In the genomic region with DNA sequence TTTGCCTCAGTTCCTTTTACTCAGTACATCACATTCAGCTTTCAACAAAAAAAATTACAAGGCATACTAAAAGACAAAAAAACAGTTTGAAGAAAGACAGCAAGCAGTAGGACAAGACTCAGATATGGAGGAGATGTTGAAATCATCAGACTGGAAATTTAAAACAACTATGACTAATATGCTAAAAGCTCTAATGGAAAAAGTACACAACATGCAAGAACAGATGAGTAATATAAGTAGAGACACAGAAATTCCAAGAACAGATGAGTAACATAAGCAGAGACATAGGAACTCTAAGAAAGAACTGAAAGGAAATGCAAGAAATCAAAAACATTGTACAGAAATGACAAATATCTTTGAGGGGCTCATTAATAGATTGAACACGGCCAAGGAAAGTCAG, we compare ENCODE assay signal across 24 cellular contexts.
DNase-seq lines count a peak whose midpoint lies in the region; TF ChIP-seq lines count a peak whose summit lies in the region.
"Had no signal": no experiment of that assay in that cellular context is flagged by ENCODE, and none has a peak within 500 bp of the region (broad histone marks: within the 10 kb centered on the region; RNA-seq: fewer than 3 reads in every experiment).

No MANE protein-coding gene starts in this region.

- H3K27ac ChIP-seq in prostate gland (no peak overlapping the region), tibial artery (no peak overlapping the region)
- H3K27ac ChIP-seq: RWPE1, SK-N-MC, suprapubic skin, uterus had no signal

- H3K9me3 ChIP-seq in prostate gland = no peaks in the 10 kb centered on the region
- peaks cover 0 to 4% (median 3%) of the 10 kb centered on the region in 3 donors for H3K9me3 ChIP-seq in tibial artery

- H3K36me3 ChIP-seq in prostate gland (no peaks in the 10 kb centered on the region), tibial artery (no peaks in the 10 kb centered on the region)
- H3K36me3 ChIP-seq: suprapubic skin, uterus had no signal

- no peak for TF ChIP-seq CTCF in choroid plexus epithelial cell (conservative IDR thresholded peaks at IDR 0.05; ENCODE audit: low read depth, low read length)
- TF ChIP-seq CTCF in prostate gland (IDR thresholded peaks at IDR 0.05) = no peak
- TF ChIP-seq CTCF in tibial artery (IDR thresholded peaks at IDR 0.05) = no peak

- H3K27me3 ChIP-seq in prostate gland (replicated peaks; ENCODE audit: insufficient read depth) (no peaks in the 10 kb centered on the region), tibial artery (no peaks in the 10 kb centered on the region)
- H3K27me3 ChIP-seq: suprapubic skin, uterus had no signal

- WGBS in prostate gland = 74% methylated on average over 1 of the region's 1 CpG

- no peak for TF ChIP-seq POLR2A in prostate gland (IDR thresholded peaks at IDR 0.05)

- H3K4me3 ChIP-seq in choroid plexus epithelial cell (ENCODE audit: low read depth, low read length) (no peak overlapping the region), prostate gland (no peak overlapping the region), tibial artery (no peak overlapping the region)
- H3K4me3 ChIP-seq: GM12878, SK-N-MC, suprapubic skin, uterus had no signal

- DNase-seq in A172 (ENCODE audit: low spot score) (peak; percentile 2), M059J (ENCODE audit: low read depth) (peak; percentile 15), choroid plexus epithelial cell (ENCODE audit: low read depth) (peak; percentile 28), iris pigment epithelial cell (ENCODE audit: low read depth) (peak; percentile 72), prostate gland (ENCODE audit: low spot score) (no peak), NCI-H748 (lab: John Stamatoyannopoulos, UW; ENCODE audit: unreplicated experiment) (no peak), tibial artery (no peak), head of caudate nucleus (no peak)
- DNase-seq: activated CD4-positive, alpha-beta T cell treated with anti-CD3 and anti-CD28 coated beads for 4 hours; activated naive CD4-positive, alpha-beta T cell treated with anti-CD3 and anti-CD28 coated beads, Interleukin-2, amount 10 ng/mL, durations not matched to agents 7 days and 5 days; activated T-cell treated with anti-CD3 and anti-CD28 coated beads, Interleukin-2, amount 50 U/mL, for 48 hours; anterior cingulate cortex; C1 segment of cervical spinal cord; central memory CD4-positive, alpha-beta T cell; NCI-H1105; NCI-H2029; NCI-H69; stimulated activated CD4-positive, alpha-beta T cell treated with anti-CD3 and anti-CD28 coated beads, Interleukin-2, amount 100 ng/mL, for 24 hours; T-helper 2 cell; uterus had no signal

- intact Hi-C loops in prostate gland (cut with DNase I) = no loop called here
- intact Hi-C loops in tibial artery (cut with DNase I; ENCODE audit: low total_unique reads) = no loop called here
- intact Hi-C loops in head of caudate nucleus (cut with DNase I) = no loop called here

- no peaks in the 10 kb centered on the region for H3K4me1 ChIP-seq in prostate gland (replicated peaks)
- H3K4me1 ChIP-seq in tibial artery = no peaks in the 10 kb centered on the region
- H3K4me1 ChIP-seq: suprapubic skin, uterus had no signal

Comparison
In these comparisons a context has a peak if more than half of its experiments do, and no peak if none do; other contexts are left out.
1. DNase-seq: peak in A172 (single experiment), M059J (single experiment), choroid plexus epithelial cell (single experiment) and iris pigment epithelial cell (single experiment); none in prostate gland (single experiment), NCI-H748 (single experiment), tibial artery (0 of 2) and head of caudate nucleus (0 of 42).